ENCODE assay signal across 2 cellular contexts in the genomic region with DNA sequence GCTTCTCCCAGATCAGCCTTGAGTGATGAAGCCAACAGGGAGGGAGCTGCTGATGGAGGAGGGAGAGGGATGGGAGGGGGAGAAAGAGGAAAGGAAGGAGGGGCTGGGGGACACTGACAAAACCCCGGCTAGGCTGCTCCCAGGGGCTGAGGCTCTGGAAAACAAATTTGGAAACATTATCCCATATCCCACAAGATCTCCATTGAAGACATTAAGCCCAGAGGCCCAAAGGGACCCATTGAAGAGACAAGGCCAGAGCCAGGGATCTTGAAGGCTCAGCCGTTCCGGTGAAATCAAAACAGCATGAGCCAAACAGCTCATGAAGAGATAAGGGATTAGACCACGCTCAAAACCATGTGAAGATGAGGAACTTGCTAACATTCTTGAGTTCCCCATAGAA.
TF ChIP-seq lines count a peak whose summit lies in the region.

No MANE protein-coding gene starts in this region.

TF ChIP-seq in SK-N-SH, 30 proteins besides CTCF, POLR2A, EP300 and RAD21 (continued from another document):
- TF ChIP-seq FOSL2 (IDR thresholded peaks at IDR 0.05; ENCODE audit: borderline replicate concordance, low read depth): no peak
- TF ChIP-seq RXRA (IDR thresholded peaks at IDR 0.05; ENCODE audit: borderline replicate concordance, low read depth): no peak
- TF ChIP-seq SIN3A (IDR thresholded peaks at IDR 0.05; ENCODE audit: borderline replicate concordance, low read depth, low read length): no peak
- TF ChIP-seq, protein P1, sequence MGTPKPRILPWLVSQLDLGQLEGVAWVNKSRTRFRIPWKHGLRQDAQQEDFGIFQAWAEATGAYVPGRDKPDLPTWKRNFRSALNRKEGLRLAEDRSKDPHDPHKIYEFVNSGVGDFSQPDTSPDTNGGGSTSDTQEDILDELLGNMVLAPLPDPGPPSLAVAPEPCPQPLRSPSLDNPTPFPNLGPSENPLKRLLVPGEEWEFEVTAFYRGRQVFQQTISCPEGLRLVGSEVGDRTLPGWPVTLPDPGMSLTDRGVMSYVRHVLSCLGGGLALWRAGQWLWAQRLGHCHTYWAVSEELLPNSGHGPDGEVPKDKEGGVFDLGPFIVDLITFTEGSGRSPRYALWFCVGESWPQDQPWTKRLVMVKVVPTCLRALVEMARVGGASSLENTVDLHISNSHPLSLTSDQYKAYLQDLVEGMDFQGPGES (IDR thresholded peaks at IDR 0.05; ENCODE audit: low read depth, low read length): no peak

TF ChIP-seq in SK-N-SH treated with all-trans-retinoic acid at 6 μM for 48 hours, 23 proteins besides CTCF, POLR2A, EP300 and RAD21 (continued from another document):
- TF ChIP-seq, protein P2, sequence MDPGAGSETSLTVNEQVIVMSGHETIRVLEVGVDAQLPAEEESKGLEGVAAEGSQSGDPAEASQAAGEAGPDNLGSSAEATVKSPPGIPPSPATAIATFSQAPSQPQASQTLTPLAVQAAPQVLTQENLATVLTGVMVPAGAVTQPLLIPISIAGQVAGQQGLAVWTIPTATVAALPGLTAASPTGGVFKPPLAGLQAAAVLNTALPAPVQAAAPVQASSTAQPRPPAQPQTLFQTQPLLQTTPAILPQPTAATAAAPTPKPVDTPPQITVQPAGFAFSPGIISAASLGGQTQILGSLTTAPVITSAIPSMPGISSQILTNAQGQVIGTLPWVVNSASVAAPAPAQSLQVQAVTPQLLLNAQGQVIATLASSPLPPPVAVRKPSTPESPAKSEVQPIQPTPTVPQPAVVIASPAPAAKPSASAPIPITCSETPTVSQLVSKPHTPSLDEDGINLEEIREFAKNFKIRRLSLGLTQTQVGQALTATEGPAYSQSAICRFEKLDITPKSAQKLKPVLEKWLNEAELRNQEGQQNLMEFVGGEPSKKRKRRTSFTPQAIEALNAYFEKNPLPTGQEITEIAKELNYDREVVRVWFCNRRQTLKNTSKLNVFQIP (CRISPR knock-in tag; IDR thresholded peaks at IDR 0.05; ENCODE audit: borderline replicate concordance, low read depth): no peak
- TF ChIP-seq ZNF70 (CRISPR knock-in tag; IDR thresholded peaks at IDR 0.05) (no peak), ESRRG (CRISPR knock-in tag; IDR thresholded peaks at IDR 0.05) (no peak)
TF ChIP-seq in SK-N-SH treated with all-trans-retinoic acid at 6 μM for 48 hours: peak in this region for 0.
